17 cellular contexts compared by ENCODE assay signal in the genomic region with DNA sequence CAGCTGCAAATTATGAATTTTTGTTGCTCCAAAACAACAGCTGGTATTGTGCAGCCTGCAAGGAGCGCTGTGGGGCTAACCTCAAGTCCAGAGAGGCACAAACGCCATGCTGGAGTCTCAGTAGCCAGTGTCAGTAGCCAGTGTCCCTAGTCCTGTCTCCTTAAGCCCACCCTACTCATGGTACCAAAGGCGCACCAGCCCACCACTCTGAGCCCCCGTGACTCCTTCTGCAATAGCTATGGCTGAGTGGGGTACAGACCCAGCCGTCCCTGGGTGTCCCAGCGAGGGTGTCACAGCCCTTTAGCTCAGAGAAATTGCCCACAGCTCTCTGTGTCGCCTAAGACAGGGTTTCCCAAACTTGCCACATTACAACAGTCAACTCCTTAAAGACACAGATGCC.
DNase-seq lines count a peak whose midpoint lies in the region; ATAC-seq, FAIRE-seq and TF ChIP-seq lines count a peak whose summit lies in the region.
"Had no signal": no experiment of that assay in that cellular context is flagged by ENCODE, and none has a peak within 500 bp of the region (broad histone marks: within the 10 kb centered on the region; RNA-seq: fewer than 3 reads in every experiment).

No MANE protein-coding gene starts in this region.

- H3K36me3 ChIP-seq in kidney (ENCODE audit: control insufficient read depth in 1 of 2, insufficient read depth in 2 of 2, low read length in 2 of 2) (no peaks in the 10 kb centered on the region), rectal smooth muscle tissue (ENCODE audit: control insufficient read depth, insufficient read depth, low read length) (no peaks in the 10 kb centered on the region), psoas muscle (ENCODE audit: insufficient read depth in 1 of 2, low read depth in 1 of 2) (no peaks in the 10 kb centered on the region)

- no peak overlapping the region for H3K9ac ChIP-seq in kidney (ENCODE audit: low read length in 2 of 2)
- H3K9ac ChIP-seq in rectal smooth muscle tissue (ENCODE audit: low read length), result no peak overlapping the region

- no peak for TF ChIP-seq CTCF in kidney (IDR thresholded peaks at IDR 0.05; ENCODE audit: borderline replicate concordance, extremely low read depth, insufficient read depth)
- no peak for TF ChIP-seq CTCF in psoas muscle (IDR thresholded peaks at IDR 0.05)
- TF ChIP-seq CTCF in dorsolateral prefrontal cortex (IDR thresholded peaks at IDR 0.05 in 54 of 56, conservative IDR thresholded peaks at IDR 0.05 in 2 of 56; ENCODE audit: low read depth in 1 of 56, partially characterized antibody in 56 of 56), result no peak

- H3K27me3 ChIP-seq in rectal smooth muscle tissue (ENCODE audit: control insufficient read depth, insufficient read depth, low read length), result no peaks in the 10 kb centered on the region
- H3K27me3 ChIP-seq in psoas muscle (ENCODE audit: insufficient read depth in 3 of 3, low read length in 2 of 3), result no peaks in the 10 kb centered on the region
- H3K27me3 ChIP-seq in dorsolateral prefrontal cortex, result no peaks in the 10 kb centered on the region

- H3K9me3 ChIP-seq in kidney (ENCODE audit: control insufficient read depth in 1 of 2, low read length in 2 of 2) (no peaks in the 10 kb centered on the region), psoas muscle (no peaks in the 10 kb centered on the region)

- ATAC-seq in Right ventricle myocardium inferior (no peak), Right ventricle myocardium superior (ENCODE audit: poor library complexity) (no peak), GM19023 (IDR thresholded peaks at IDR 0.05; ENCODE audit: unreplicated experiment) (no peak), psoas muscle (no peak)
- ATAC-seq: HepG2 had no signal

- H3K27ac ChIP-seq in kidney (ENCODE audit: low read depth in 2 of 2, low read length in 2 of 2) (no peak overlapping the region), rectal smooth muscle tissue (ENCODE audit: low read depth, low read length) (peak overlapping the region; percentile 44), psoas muscle (no peak overlapping the region), dorsolateral prefrontal cortex (peak overlapping the region in 11 of 59 donors; percentile 5 to 55 (median 27))

- no peak for FAIRE-seq in kidney (lab: Jason Lieb, UNC)
- FAIRE-seq: H54, HepG2 had no signal

- H3K4me1 ChIP-seq in kidney (ENCODE audit: control insufficient read depth in 1 of 2, insufficient read depth in 1 of 2, low read depth in 1 of 2, low read length in 2 of 2), result peaks cover 5 to 14% of the 10 kb centered on the region in 2 donors
- peaks cover 55% of the 10 kb centered on the region for H3K4me1 ChIP-seq in rectal smooth muscle tissue (ENCODE audit: control insufficient read depth, insufficient read depth, low read length)
- peaks cover 46% of the 10 kb centered on the region for H3K4me1 ChIP-seq in psoas muscle

- intact Hi-C loops in Right ventricle myocardium inferior (cut with DNase I), result no loop called here
- intact Hi-C loops in Right ventricle myocardium superior (cut with DNase I), result loop anchor here (10.0 kb wide), 1 partner anchor 59 kb away; no protein-coding TSS in a partner anchor
- intact Hi-C loops in kidney (cut with DNase I), result loop anchor here (10.0 kb wide), 1 partner anchor 109 kb away; the partner anchor contains the start of gene PITPNM2
- intact Hi-C loops in psoas muscle (cut with DNase I), result no loop called here
- intact Hi-C loops in dorsolateral prefrontal cortex (cut with DNase I), result no loop called here

- peak; percentile 25 for DNase-seq in Right ventricle myocardium inferior (ENCODE audit: missing footprints)
- no peak for DNase-seq in Right ventricle myocardium superior
- DNase-seq in kidney, result peak; percentile 33
- no peak for DNase-seq in psoas muscle
- DNase-seq in activated CD4-positive, alpha-beta T cell treated with anti-CD3 and anti-CD28 coated beads for 4 hours, result no peak
- DNase-seq in dorsolateral prefrontal cortex, result no peak
- DNase-seq: C1 segment of cervical spinal cord, DMS 273 treated with DMSO at 0.1 percent for 48 hours, GDM1, KG1, NCI-H1436, NCI-H2081 treated with DMSO at 0.1 percent for 48 hours, NCI-H510A treated with DMSO at 0.1 percent for 48 hours had no signal

- no peak overlapping the region for H3K4me3 ChIP-seq in kidney (ENCODE audit: low read length in 2 of 2)
- no peak overlapping the region for H3K4me3 ChIP-seq in rectal smooth muscle tissue (ENCODE audit: low read length)
- no peak overlapping the region for H3K4me3 ChIP-seq in psoas muscle
- H3K4me3 ChIP-seq in dorsolateral prefrontal cortex, result no peak overlapping the region

- 76 to 89% (median 79%) methylated on average over 7 of the region's 7 CpGs for WGBS in psoas muscle, 3 donors

Comparison
In these comparisons a context has a peak if more than half of its experiments do, and no peak if none do; other contexts are left out.
1. DNase-seq: peak in Right ventricle myocardium inferior (single experiment) and kidney (single experiment); none in Right ventricle myocardium superior (single experiment), psoas muscle (0 of 2), activated CD4-positive, alpha-beta T cell treated with anti-CD3 and anti-CD28 coated beads for 4 hours (0 of 2) and dorsolateral prefrontal cortex (0 of 10).
2. intact Hi-C loops: an anchor here in Right ventricle myocardium superior (10.0 kb wide) and kidney (10.0 kb wide); none called in Right ventricle myocardium inferior, psoas muscle and dorsolateral prefrontal cortex.